Comparison of ENCODE assay signal across 12 cellular contexts in the genomic region with DNA sequence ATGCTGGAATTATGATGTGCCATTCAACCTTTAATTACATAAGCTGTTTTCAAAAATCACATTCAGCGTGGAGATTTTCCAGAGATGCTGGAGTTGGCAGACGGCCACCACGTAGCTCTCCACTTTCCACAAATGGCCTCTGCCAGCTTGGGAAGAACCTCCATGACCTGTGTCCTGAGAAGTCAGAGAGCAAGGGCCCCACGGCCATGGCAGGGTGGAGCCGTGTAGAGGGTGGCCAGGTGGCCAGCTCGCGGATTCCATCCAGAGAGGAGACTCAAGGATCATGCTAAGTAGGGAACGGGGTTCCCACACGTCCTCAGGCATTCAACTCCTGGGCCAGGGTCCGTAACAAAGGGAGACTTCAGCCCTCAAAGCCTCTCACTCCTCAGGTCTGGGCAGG. TPM values are rescaled to one million over a fixed set of nuclear protein-coding genes. Genes with fewer than 3 reads are reported as not detected.
DNase-seq lines count a peak whose midpoint lies in the region; TF ChIP-seq lines count a peak whose summit lies in the region.
"Had no signal": no experiment of that assay in that cellular context is flagged by ENCODE, and none has a peak within 500 bp of the region (broad histone marks: within the 10 kb centered on the region; RNA-seq: fewer than 3 reads in every experiment).

No MANE protein-coding gene starts in this region.

- DNase-seq in Caco-2 = no peak
- DNase-seq in NCI-H1105 (lab: John Stamatoyannopoulos, UW) = peak; percentile 21
- DNase-seq in NCI-H1694 (lab: John Stamatoyannopoulos, UW) = no peak
- DNase-seq in HuH-7 (ENCODE audit: low spot score) = no peak
- DNase-seq in NCI-H69 (lab: John Stamatoyannopoulos, UW) = no peak
- DNase-seq in germinal center (ENCODE audit: low spot score) = no peak
- DNase-seq: dermis blood vessel endothelial cell, GF-D8, OCI-M1, retina had no signal

- no peak overlapping the region for H3K4me3 ChIP-seq in Caco-2 (ENCODE audit: low read depth, low read length)
- peak overlapping the region in 1 of 2 experiments; percentile 87 for H3K4me3 ChIP-seq in neutrophil (ENCODE audit: low read depth in 1 of 2, low read length in 1 of 2)

- H3K9me3 ChIP-seq in Caco-2 (no peaks in the 10 kb centered on the region), neutrophil (no peaks in the 10 kb centered on the region)

- POLR2A ChIA-PET in Caco-2 (lab: Charles Lee) = interaction anchor here (0.5 to 3.5 kb wide), 4 partner anchors 11 to 30 kb away, joined by 3 to 20 read pairs (median 10); partner anchors contain the start of genes HMGCL, LYPLA2 and PITHD1

- H3K27me3 ChIP-seq in Caco-2 (replicated peaks; ENCODE audit: control insufficient read depth, insufficient read depth, low read length) (no peaks in the 10 kb centered on the region), neutrophil (no peaks in the 10 kb centered on the region)

- no peaks in the 10 kb centered on the region for H3K27me3 Mint-ChIP-seq in Caco-2 (ENCODE audit: insufficient read depth, unreplicated experiment)
- no peaks in the 10 kb centered on the region for H3K27me3 Mint-ChIP-seq in dendritic cell treated with granulocyte-macrophage colony-stimulating factor and Interleukin-4, amounts not matched to agents 40 ng/mL and 50 ng/mL, for 4 days

- H3K4me1 Mint-ChIP-seq in Caco-2 (ENCODE audit: low read depth, unreplicated experiment) = no peaks in the 10 kb centered on the region
- H3K4me1 Mint-ChIP-seq in dendritic cell treated with granulocyte-macrophage colony-stimulating factor and Interleukin-4, amounts not matched to agents 40 ng/mL and 50 ng/mL, for 4 days (ENCODE audit: low read depth) = peaks cover 65% of the 10 kb centered on the region

- intact Hi-C loops in Caco-2 (cut with micrococcal nuclease; ENCODE audit: unreplicated experiment) = loop anchor here (2.0 to 10.0 kb wide), 2 partner anchors 115 to 223 kb away; no protein-coding TSS in a partner anchor
- intact Hi-C loops in dendritic cell treated with granulocyte-macrophage colony-stimulating factor and Interleukin-4, amounts not matched to agents 40 ng/mL and 50 ng/mL, for 4 days (cut with micrococcal nuclease) = loop anchor here (10.0 kb wide), 1 partner anchor 163 kb away; no protein-coding TSS in a partner anchor

- CTCF ChIA-PET in Caco-2 (lab: Charles Lee) = interaction anchor here (0.8 to 1.6 kb wide), 3 partner anchors 30 to 115 kb away, joined by 3 to 9 read pairs (median 4); no protein-coding TSS in a partner anchor

- no peak for TF ChIP-seq CTCF in Caco-2 (IDR thresholded peaks at IDR 0.05; ENCODE audit: insufficient read depth in 1 of 2, low read depth in 1 of 2, low read length in 1 of 2, severe bottlenecking in 1 of 2, unreplicated experiment in 1 of 2)
- TF ChIP-seq CTCF in neutrophil (IDR thresholded peaks at IDR 0.05) = no peak

- H3K36me3 Mint-ChIP-seq in Caco-2 (ENCODE audit: insufficient read depth, unreplicated experiment) = peaks cover 26% of the 10 kb centered on the region
- H3K36me3 Mint-ChIP-seq in dendritic cell treated with granulocyte-macrophage colony-stimulating factor and Interleukin-4, amounts not matched to agents 40 ng/mL and 50 ng/mL, for 4 days (ENCODE audit: low read depth) = peaks cover 86% of the 10 kb centered on the region

- H3K27ac ChIP-seq in neutrophil = peak overlapping the region; percentile 90

- no TSS peak for BruUV-seq in Caco-2 (replicated peaks; lab: Mats Ljungman, UMichigan)

- peak overlapping the region; percentile 91 for H3K4me3 Mint-ChIP-seq in Caco-2 (ENCODE audit: unreplicated experiment)
- H3K4me3 Mint-ChIP-seq in dendritic cell treated with granulocyte-macrophage colony-stimulating factor and Interleukin-4, amounts not matched to agents 40 ng/mL and 50 ng/mL, for 4 days = peak overlapping the region; percentile 30

- H3K9me3 Mint-ChIP-seq in Caco-2 (ENCODE audit: unreplicated experiment) = no peaks in the 10 kb centered on the region
- no peaks in the 10 kb centered on the region for H3K9me3 Mint-ChIP-seq in dendritic cell treated with granulocyte-macrophage colony-stimulating factor and Interleukin-4, amounts not matched to agents 40 ng/mL and 50 ng/mL, for 4 days

- H3K4me1 ChIP-seq in Caco-2 = peaks cover 7% of the 10 kb centered on the region; the same call in 1 of the 2 replicates
- peaks cover 22 to 28% of the 10 kb centered on the region in 2 experiments for H3K4me1 ChIP-seq in neutrophil (ENCODE audit: control insufficient read depth in 1 of 2, insufficient read depth in 1 of 2, low read depth in 1 of 2, low read length in 1 of 2)

- peak overlapping the region; percentile 96 for H3K27ac Mint-ChIP-seq in Caco-2 (ENCODE audit: unreplicated experiment)
- peak overlapping the region; percentile 92 for H3K27ac Mint-ChIP-seq in dendritic cell treated with granulocyte-macrophage colony-stimulating factor and Interleukin-4, amounts not matched to agents 40 ng/mL and 50 ng/mL, for 4 days

- H3K36me3 ChIP-seq in Caco-2 (ENCODE audit: control insufficient read depth, insufficient read depth, low read length) = no peaks in the 10 kb centered on the region; the same call in 1 of the 2 replicates
- peaks cover 30% of the 10 kb centered on the region for H3K36me3 ChIP-seq in neutrophil

RNA-seq across cellular contexts. Expression of gene GALE, which starts 1.3 kb away (rescaled TPM):
- total RNA-seq in Caco-2 (2022) = 51.6 and 57.1 TPM in 2 replicates

RNA-seq across cellular contexts. Expression of gene LYPLA2, which starts 10.9 kb away (rescaled TPM):
- total RNA-seq in Caco-2 (2022) = 52.5 and 63.1 TPM in 2 replicates

RNA-seq across cellular contexts. Expression of gene HMGCL, which starts 23.4 kb away (rescaled TPM):
- total RNA-seq in Caco-2 (2022) = 18.3 and 19.4 TPM in 2 replicates

RNA-seq across cellular contexts. Expression of gene PITHD1, which starts 23.7 kb away (rescaled TPM):
- 44.7 and 47.8 TPM in 2 replicates for total RNA-seq in Caco-2 (2022)

RNA-seq across cellular contexts. Expression of gene ELOA, which starts 58.6 kb away (rescaled TPM):
- total RNA-seq in Caco-2 (2022) = 29.4 and 31.3 TPM in 2 replicates
